14 cellular contexts compared by ENCODE assay signal in the genomic region with DNA sequence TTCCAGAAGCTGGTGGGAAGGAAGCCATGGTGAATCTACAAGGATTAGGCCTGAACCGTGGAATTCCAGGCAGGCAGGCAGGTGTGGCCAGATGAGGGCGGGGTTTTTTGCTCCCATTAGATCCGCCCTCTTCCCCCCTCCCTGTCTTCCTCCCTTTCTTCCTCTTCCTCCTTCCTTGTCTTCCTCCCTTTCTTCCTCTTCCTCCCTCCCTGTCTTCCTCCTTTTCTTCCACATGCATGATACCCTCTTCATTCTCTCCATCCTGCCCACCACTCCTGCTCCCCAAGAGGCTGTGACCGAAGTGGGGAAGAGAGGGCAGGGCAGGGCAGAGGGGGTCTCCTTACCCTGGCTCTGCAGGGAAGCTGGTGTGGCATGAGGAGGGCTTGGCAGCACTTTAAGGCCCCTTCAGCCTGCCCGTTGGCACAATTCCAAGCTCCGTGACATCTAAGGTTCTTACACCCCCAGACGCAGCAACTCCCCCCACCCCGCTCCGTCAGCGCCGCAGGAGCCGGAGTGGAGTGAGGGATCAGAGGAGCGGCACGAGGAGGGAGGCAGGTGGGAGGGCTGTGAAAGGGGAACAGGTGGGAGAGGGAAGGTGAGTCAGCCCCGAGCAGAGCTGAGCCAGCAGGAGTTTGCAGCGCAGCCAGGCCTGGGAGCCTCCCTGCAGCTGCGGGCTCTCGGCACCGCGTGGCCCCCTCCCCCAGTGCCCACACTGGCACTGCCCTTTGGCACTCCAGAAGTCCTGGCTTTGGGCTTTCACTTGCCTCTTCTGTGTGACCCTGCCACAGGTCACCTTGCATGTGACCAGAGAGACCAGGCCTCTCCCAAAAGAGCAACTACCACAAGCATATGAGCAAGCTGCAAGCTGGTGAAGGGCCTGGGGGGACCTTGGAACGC. TPM values are rescaled to one million over a fixed set of nuclear protein-coding genes. Genes with fewer than 3 reads are reported as not detected.
A peak's percentile ranks its signal among the peaks of the same experiment; 100 is the strongest.
DNase-seq lines count a peak whose midpoint lies in the region; ATAC-seq and TF ChIP-seq lines count a peak whose summit lies in the region.
"Had no signal": no experiment of that assay in that cellular context is flagged by ENCODE, and none has a peak within 500 bp of the region (broad histone marks: within the 10 kb centered on the region; RNA-seq: fewer than 3 reads in every experiment).

No MANE protein-coding gene starts in this region.

- H3K4me3 Mint-ChIP-seq in mesothelial cell of epicardium (no peak overlapping the region), type B pancreatic cell (no peak overlapping the region)
- H3K4me3 Mint-ChIP-seq: activated CD4-positive, alpha-beta memory T cell treated with anti-CD3 and anti-CD28 coated beads, Interleukin-2, amount 10 ng/mL, durations not matched to agents 7 days and 5 days; stimulated activated effector memory CD8-positive, alpha-beta T cell treated with anti-CD3 and anti-CD28 coated beads, Interleukin-12 subunit alpha, Interleukin-12 subunit beta, amount 100 ng/mL, for 72 hours had no signal

- no peaks in the 10 kb centered on the region for H3K36me3 ChIP-seq in duodenal mucosa (ENCODE audit: control insufficient read depth in 1 of 2, insufficient read depth in 2 of 2, low read length in 2 of 2)

- no peak for ATAC-seq in HG03432 (IDR thresholded peaks at IDR 0.05; ENCODE audit: unreplicated experiment)
- no peak for ATAC-seq in HG03196 (IDR thresholded peaks at IDR 0.05; ENCODE audit: unreplicated experiment)
- ATAC-seq in sciatic nerve = no peak
- ATAC-seq: stimulated activated effector memory CD8-positive, alpha-beta T cell treated with anti-CD3 and anti-CD28 coated beads, Interleukin-12 subunit alpha, Interleukin-12 subunit beta, amount 100 ng/mL, for 72 hours had no signal

- intact Hi-C loops in sciatic nerve (cut with DNase I) = no loop called here

- peaks cover 12% of the 10 kb centered on the region for H3K4me1 Mint-ChIP-seq in mesothelial cell of epicardium
- H3K4me1 Mint-ChIP-seq in type B pancreatic cell (ENCODE audit: unreplicated experiment) = no peaks in the 10 kb centered on the region
- H3K4me1 Mint-ChIP-seq: activated CD4-positive, alpha-beta memory T cell treated with anti-CD3 and anti-CD28 coated beads, Interleukin-2, amount 10 ng/mL, durations not matched to agents 7 days and 5 days; stimulated activated effector memory CD8-positive, alpha-beta T cell treated with anti-CD3 and anti-CD28 coated beads, Interleukin-12 subunit alpha, Interleukin-12 subunit beta, amount 100 ng/mL, for 72 hours had no signal

- H3K27ac Mint-ChIP-seq in mesothelial cell of epicardium = peak overlapping the region; percentile 90
- H3K27ac Mint-ChIP-seq in type B pancreatic cell = no peak overlapping the region
- H3K27ac Mint-ChIP-seq: activated CD4-positive, alpha-beta memory T cell treated with anti-CD3 and anti-CD28 coated beads, Interleukin-2, amount 10 ng/mL, durations not matched to agents 7 days and 5 days; stimulated activated effector memory CD8-positive, alpha-beta T cell treated with anti-CD3 and anti-CD28 coated beads, Interleukin-12 subunit alpha, Interleukin-12 subunit beta, amount 100 ng/mL, for 72 hours had no signal

- H3K27ac ChIP-seq in duodenal mucosa (ENCODE audit: low read depth, low read length) = peak overlapping the region; percentile 61

- H3K27me3 Mint-ChIP-seq in mesothelial cell of epicardium (ENCODE audit: low read depth) (no peaks in the 10 kb centered on the region), type B pancreatic cell (no peaks in the 10 kb centered on the region)
- H3K27me3 Mint-ChIP-seq: activated CD4-positive, alpha-beta memory T cell treated with anti-CD3 and anti-CD28 coated beads, Interleukin-2, amount 10 ng/mL, durations not matched to agents 7 days and 5 days had no signal

- peak overlapping the region; percentile 38 to 39 for H3K9ac ChIP-seq in duodenal mucosa (ENCODE audit: low read depth in 1 of 2, low read length in 2 of 2)

- no peak for TF ChIP-seq CTCF in mesothelial cell of epicardium (IDR thresholded peaks at IDR 0.05; ENCODE audit: unreplicated experiment)
- TF ChIP-seq CTCF in type B pancreatic cell (conservative IDR thresholded peaks at IDR 0.05) = no peak

- peaks cover 28 to 31% of the 10 kb centered on the region in 2 donors for H3K4me1 ChIP-seq in duodenal mucosa (ENCODE audit: control insufficient read depth in 1 of 2, insufficient read depth in 2 of 2, low read length in 2 of 2)

- no peaks in the 10 kb centered on the region for H3K9me3 Mint-ChIP-seq in mesothelial cell of epicardium
- H3K9me3 Mint-ChIP-seq in type B pancreatic cell = no peaks in the 10 kb centered on the region
- H3K9me3 Mint-ChIP-seq: activated CD4-positive, alpha-beta memory T cell treated with anti-CD3 and anti-CD28 coated beads, Interleukin-2, amount 10 ng/mL, durations not matched to agents 7 days and 5 days; stimulated activated effector memory CD8-positive, alpha-beta T cell treated with anti-CD3 and anti-CD28 coated beads, Interleukin-12 subunit alpha, Interleukin-12 subunit beta, amount 100 ng/mL, for 72 hours had no signal

- peak overlapping the region in 1 of 2 donors; percentile 43 for H3K4me3 ChIP-seq in duodenal mucosa (ENCODE audit: low read depth in 1 of 2, low read length in 2 of 2)

- H3K9me3 ChIP-seq in duodenal mucosa (ENCODE audit: control insufficient read depth in 1 of 2, low read length in 2 of 2) = no peaks in the 10 kb centered on the region

- in situ Hi-C loops in Caki2 (cut with HindIII; ENCODE audit: low pct_unique_long_range_greater_than_20kb, low sequenced_read_pairs) = no loop called here

- H3K27me3 ChIP-seq in duodenal mucosa (ENCODE audit: control insufficient read depth in 1 of 2, insufficient read depth in 2 of 2, low read length in 2 of 2) = no peaks in the 10 kb centered on the region

- DNase-seq in Caki2 (ENCODE audit: low read depth) = peak; percentile 24
- peak; percentile 73 for DNase-seq in NCI-H1105 treated with DMSO at 0.1 percent for 48 hours (lab: John Stamatoyannopoulos, UW)
- DNase-seq in mesothelial cell of epicardium (ENCODE audit: low spot score in 2 of 2, unreplicated experiment in 2 of 2) = peak in 1 of 2 experiments; percentile 54
- no peak for DNase-seq in type B pancreatic cell (ENCODE audit: extremely low spot score, unreplicated experiment)
- DNase-seq in sciatic nerve (ENCODE audit: low spot score) = no peak
- DNase-seq: activated CD4-positive, alpha-beta memory T cell treated with anti-CD3 and anti-CD28 coated beads, Interleukin-2, amount 10 ng/mL, durations not matched to agents 7 days and 5 days; activated naive CD4-positive, alpha-beta T cell; cerebellar nuclear complex; T-helper 1 cell had no signal

- H3K36me3 Mint-ChIP-seq in mesothelial cell of epicardium (no peaks in the 10 kb centered on the region), type B pancreatic cell (no peaks in the 10 kb centered on the region)
- H3K36me3 Mint-ChIP-seq: stimulated activated effector memory CD8-positive, alpha-beta T cell treated with anti-CD3 and anti-CD28 coated beads, Interleukin-12 subunit alpha, Interleukin-12 subunit beta, amount 100 ng/mL, for 72 hours had no signal

RNA-seq across cellular contexts. Expression of a gene that starts 32.1 kb away (rescaled TPM):
- total RNA-seq in Caki2 (2014; rRNA removed; shearing (Covaris generic); ENCODE audit: low replicate concordance) = 0.20 and 1.5 TPM in 2 replicates
- 2.5 to 2.8 TPM (median 2.6 TPM) in 3 replicates for total RNA-seq in mesothelial cell of epicardium
- total RNA-seq in type B pancreatic cell (ENCODE audit: low replicate concordance) = 1.3 and 2.0 TPM in 2 replicates
- 0.71 TPM for total RNA-seq in sciatic nerve
- total RNA-seq: activated CD4-positive, alpha-beta memory T cell treated with anti-CD3 and anti-CD28 coated beads, Interleukin-2, amount 10 ng/mL, durations not matched to agents 7 days and 5 days; MCF 10A had no signal

RNA-seq across cellular contexts. Expression of a gene that starts 45.0 kb away (rescaled TPM):
- 198 and 250 TPM in 2 replicates for total RNA-seq in Caki2 (2014; rRNA removed; shearing (Covaris generic); ENCODE audit: low replicate concordance)
- total RNA-seq in mesothelial cell of epicardium (14.5 to 15.6 TPM (median 14.6 TPM) in 3 replicates), type B pancreatic cell (ENCODE audit: low replicate concordance) (10.6 and 24.2 TPM in 2 replicates), sciatic nerve (15.4 TPM)

Comparison
In these comparisons a context has a peak if more than half of its experiments do, and no peak if none do; other contexts are left out.
1. DNase-seq: peak in Caki2 (single experiment) and NCI-H1105 treated with DMSO at 0.1 percent for 48 hours (single experiment); none in type B pancreatic cell (single experiment) and sciatic nerve (single experiment).